Comparison of ENCODE assay signal across 8 cellular contexts in the genomic region with DNA sequence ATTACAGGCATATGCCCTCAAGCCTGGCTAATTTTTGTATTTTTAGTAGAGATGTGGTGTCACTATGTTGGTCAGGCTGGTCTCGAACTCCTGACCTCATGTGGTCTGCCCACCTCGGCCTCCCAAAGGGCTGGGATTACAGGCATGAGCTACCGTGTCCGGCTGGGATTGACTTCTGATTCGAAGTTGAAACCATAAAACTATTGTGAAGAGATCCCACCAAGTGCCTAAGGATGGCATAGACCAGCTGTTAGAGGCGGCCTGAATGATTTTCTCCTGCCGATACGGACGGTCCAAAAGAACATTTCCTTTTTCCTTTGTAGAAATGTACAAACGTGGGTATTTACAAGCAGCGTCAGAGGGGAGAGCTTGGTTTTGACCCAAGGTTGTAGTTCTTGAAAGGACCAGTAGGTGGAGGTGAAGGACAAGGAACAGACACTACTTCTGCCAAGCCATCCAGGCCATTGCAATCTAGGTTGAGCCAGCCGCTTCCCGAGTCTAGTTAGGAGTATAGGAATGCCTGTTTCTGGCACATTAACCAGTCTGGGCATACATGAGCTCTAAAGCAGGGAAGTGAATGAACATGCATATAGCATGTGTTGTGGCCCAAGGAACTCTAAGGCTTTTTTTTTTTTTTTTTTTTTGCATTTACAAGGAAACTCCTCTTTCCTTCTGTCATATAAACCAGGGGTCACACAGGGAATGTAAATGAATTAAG. TPM values are rescaled to one million over a fixed set of nuclear protein-coding genes. Genes with fewer than 3 reads are reported as not detected.
DNase-seq lines count a peak whose midpoint lies in the region; ATAC-seq and TF ChIP-seq lines count a peak whose summit lies in the region.

No MANE protein-coding gene starts in this region.

- H3K4me3 ChIP-seq in Karpas-422 (ENCODE audit: low read length) = no peak overlapping the region
- 0 out of 2 replicates have a peak overlapping the region, but pooled peaks have one; percentile 10 for H3K4me3 ChIP-seq in PC-3 (ENCODE audit: low read length)
- no peak overlapping the region for H3K4me3 ChIP-seq in esophagus squamous epithelium
- no peak overlapping the region for H3K4me3 ChIP-seq in neural cell (ENCODE audit: low read length)
- H3K4me3 ChIP-seq in thyroid gland (replicated peaks in 1 of 3) = no peak overlapping the region

- H3K79me2 ChIP-seq in Karpas-422 (ENCODE audit: low read length) (no peaks in the 10 kb centered on the region), PC-3 (ENCODE audit: low read length) (no peaks in the 10 kb centered on the region), neural cell (replicated peaks; ENCODE audit: insufficient read depth, low read length) (no peaks in the 10 kb centered on the region)

- no peak overlapping the region for H3K4me2 ChIP-seq in Karpas-422 (ENCODE audit: low read depth, low read length, poor library complexity, severe bottlenecking)
- peak overlapping the region; percentile 54 for H3K4me2 ChIP-seq in PC-3 (ENCODE audit: low read length)
- no peak overlapping the region for H3K4me2 ChIP-seq in neural cell (ENCODE audit: low read length)

- H3K9ac ChIP-seq in Karpas-422 (ENCODE audit: low read length) = no peak overlapping the region
- H3K9ac ChIP-seq in PC-3 (ENCODE audit: low read length) = peak overlapping the region; percentile 11; the same call in 1 of the 2 replicates
- no peak overlapping the region for H3K9ac ChIP-seq in neural cell (ENCODE audit: low read length)

- H3K4me1 ChIP-seq in Karpas-422 (ENCODE audit: low read length) (peaks cover 14% of the 10 kb centered on the region), PC-3 (ENCODE audit: insufficient read depth, low read length) (peaks cover 18% of the 10 kb centered on the region), esophagus squamous epithelium (peaks cover 3 to 17% (median 4%) of the 10 kb centered on the region in 3 donors), thyroid gland (peaks cover 0 to 5% of the 10 kb centered on the region in 2 donors)

- DNase-seq in GM10266 (ENCODE audit: extremely low spot score) (peak; percentile 73), Karpas-422 (peak; percentile 91), PC-3 (peak; percentile 99), activated T-cell treated with anti-CD3 and anti-CD28 coated beads for 4 hours (peak; percentile 60), esophagus squamous epithelium (lab: John Stamatoyannopoulos, UW) (peak; percentile 14), thyroid gland (peak; percentile 61 to 65)

- TF ChIP-seq POLR2A in esophagus squamous epithelium (IDR thresholded peaks at IDR 0.05) = no peak
- TF ChIP-seq POLR2A in thyroid gland (IDR thresholded peaks at IDR 0.05) = no peak

- H2AFZ ChIP-seq in Karpas-422 (ENCODE audit: low read length) (no peak overlapping the region), PC-3 (ENCODE audit: low read length) (peak overlapping the region; percentile 80), neural cell (ENCODE audit: low read depth, low read length) (no peak overlapping the region)

- no peak overlapping the region for H3K27ac ChIP-seq in Karpas-422 (ENCODE audit: low read length)
- H3K27ac ChIP-seq in PC-3 (ENCODE audit: low read length) = no peak overlapping the region
- no peak overlapping the region for H3K27ac ChIP-seq in esophagus squamous epithelium
- H3K27ac ChIP-seq in neural cell (ENCODE audit: low read length) = no peak overlapping the region
- H3K27ac ChIP-seq in thyroid gland = no peak overlapping the region

- peak; percentile 99 for TF ChIP-seq RAD21 in neural cell (conservative IDR thresholded peaks at IDR 0.05)

- H3K27me3 ChIP-seq in Karpas-422 (ENCODE audit: low read length) (no peaks in the 10 kb centered on the region), PC-3 (ENCODE audit: low read length) (no peaks in the 10 kb centered on the region), esophagus squamous epithelium (peaks cover 0 to 36% (median 0%) of the 10 kb centered on the region in 4 donors), neural cell (ENCODE audit: insufficient read depth, low read depth, low read length) (no peaks in the 10 kb centered on the region), thyroid gland (no peaks in the 10 kb centered on the region)

- CTCF ChIA-PET in PC-3 (lab: Charles Lee) = interaction anchor here (0.5 to 2.6 kb wide), 32 partner anchors 25 to 1127 kb away, joined by 3 to 26 read pairs (median 4); a partner anchor contains a TSS

- ATAC-seq in PC-3 (peak; percentile 97), HG02759 (IDR thresholded peaks at IDR 0.05; ENCODE audit: unreplicated experiment) (no peak)

- POLR2A ChIA-PET in PC-3 (lab: Charles Lee; ENCODE audit: unreplicated experiment) = no interaction called here

- H3K9me3 ChIP-seq in Karpas-422 (ENCODE audit: low read length) = no peaks in the 10 kb centered on the region
- no peaks in the 10 kb centered on the region for H3K9me3 ChIP-seq in PC-3 (ENCODE audit: low read length)
- no peaks in the 10 kb centered on the region for H3K9me3 ChIP-seq in esophagus squamous epithelium
- H3K9me3 ChIP-seq in neural cell (ENCODE audit: low read length) = no peaks in the 10 kb centered on the region
- H3K9me3 ChIP-seq in thyroid gland = no peaks in the 10 kb centered on the region

- no peaks in the 10 kb centered on the region for H3K9me2 ChIP-seq in Karpas-422 (replicated peaks; ENCODE audit: insufficient read depth, low read length)
- H3K9me2 ChIP-seq in PC-3 (replicated peaks; ENCODE audit: low read length) = no peaks in the 10 kb centered on the region
- H3K9me2 ChIP-seq in neural cell (ENCODE audit: insufficient read depth, low read length) = no peaks in the 10 kb centered on the region

- BruUV-seq in PC-3 (replicated peaks; lab: Mats Ljungman, UMichigan) = no TSS peak

- H3F3A ChIP-seq in PC-3 (ENCODE audit: low read length, unreplicated experiment) (no peaks in the 10 kb centered on the region), neural cell (ENCODE audit: insufficient read depth, low read length, poor library complexity, severe bottlenecking) (no peaks in the 10 kb centered on the region)

- H4K20me1 ChIP-seq in Karpas-422 (ENCODE audit: insufficient read depth, low read depth, low read length) (no peaks in the 10 kb centered on the region), PC-3 (ENCODE audit: low read length) (no peaks in the 10 kb centered on the region), neural cell (ENCODE audit: insufficient read depth) (no peaks in the 10 kb centered on the region)

- intact Hi-C loops in PC-3 (cut with micrococcal nuclease) (loop anchor here (1.0 to 10.0 kb wide), 6 partner anchors 319 to 997 kb away; no protein-coding TSS in a partner anchor), esophagus squamous epithelium (cut with DNase I) (no loop called here), thyroid gland (cut with DNase I) (loop anchor here (2.0 kb wide), 1 partner anchor 319 kb away; no protein-coding TSS in a partner anchor)

- 2 to 9% methylated on average over 8 to 13 of the region's 13 CpGs for WGBS in esophagus squamous epithelium, 2 donors
- WGBS in thyroid gland, 2 donors = 19 to 23% methylated on average over 13 of the region's 13 CpGs

- H3K36me3 ChIP-seq in Karpas-422 (ENCODE audit: insufficient read depth, low read length) (no peaks in the 10 kb centered on the region), PC-3 (ENCODE audit: low read depth, low read length) (no peaks in the 10 kb centered on the region), esophagus squamous epithelium (no peaks in the 10 kb centered on the region), neural cell (ENCODE audit: insufficient read depth, low read length) (no peaks in the 10 kb centered on the region), thyroid gland (no peaks in the 10 kb centered on the region)

- TF ChIP-seq EP300 in neural cell (conservative IDR thresholded peaks at IDR 0.05; ENCODE audit: poor library complexity, severe bottlenecking) = no peak

- TF ChIP-seq CTCF in GM10266 (IDR thresholded peaks at IDR 0.05; ENCODE audit: control insufficient read depth, insufficient read depth, low read depth, missing control alignments) = peak; percentile 91
- TF ChIP-seq CTCF in PC-3 (conservative IDR thresholded peaks at IDR 0.05; ENCODE audit: low read depth, low read length) = peak; percentile 98
- TF ChIP-seq CTCF in esophagus squamous epithelium (IDR thresholded peaks at IDR 0.05) = peak; percentile 66 to 94 (median 91)
- peak; percentile 96 for TF ChIP-seq CTCF in neural cell (IDR thresholded peaks at IDR 0.05; ENCODE audit: poor library complexity, severe bottlenecking)
- peak; percentile 72 to 92 (median 84) for TF ChIP-seq CTCF in thyroid gland (IDR thresholded peaks at IDR 0.05)

TF ChIP-seq in neural cell, 6 proteins besides CTCF, POLR2A, EP300 and RAD21:
- TF ChIP-seq SMC3 (conservative IDR thresholded peaks at IDR 0.05; ENCODE audit: poor library complexity) (peak; percentile 99), TAF1 (IDR thresholded peaks at IDR 0.05; ENCODE audit: low read depth) (no peak), POLR2AphosphoS5 (IDR thresholded peaks at IDR 0.05) (no peak)
TF ChIP-seq in neural cell: peak in this region for 1.

RNA-seq across cellular contexts. Expression of a gene that starts 29.0 kb away (rescaled TPM):
- 4.8 and 5.5 TPM in 2 replicates for total RNA-seq in Karpas-422 (2014; rRNA removed; shearing (Covaris generic); ENCODE audit: low replicate concordance)
- total RNA-seq in PC-3 (2014; rRNA removed) (11.3 and 13.4 TPM in 2 replicates), esophagus squamous epithelium (1 to 10 TPM; 4.1 to 6.7 (median 5.4) TPM), thyroid gland (1 to 10 TPM; 6.7 to 7.8 (median 7.6) TPM)
- 5.5 and 5.6 TPM in 2 replicates for polyA plus RNA-seq in neural cell
- polyA minus RNA-seq in neural cell = 12.4 and 14.1 TPM in 2 replicates

RNA-seq across cellular contexts. Expression of a gene that starts 29.3 kb away (rescaled TPM):
- total RNA-seq in Karpas-422 (2014; rRNA removed; shearing (Covaris generic); ENCODE audit: low replicate concordance) = 37.5 and 67.2 TPM in 2 replicates
- total RNA-seq in PC-3 (2014; rRNA removed) (70.7 and 87.0 TPM in 2 replicates), esophagus squamous epithelium (10 to 100 TPM; 28.7 to 62.0 (median 57.0) TPM), thyroid gland (10 to 100 TPM; 48.8 to 83.1 (median 60.2) TPM)
- polyA plus RNA-seq in neural cell = 95.5 and 137 TPM in 2 replicates
- polyA minus RNA-seq in neural cell = 52.6 and 57.3 TPM in 2 replicates

RNA-seq across cellular contexts. Expression of a gene that starts 35.3 kb away (rescaled TPM):
- total RNA-seq in Karpas-422 (2014; rRNA removed; shearing (Covaris generic); ENCODE audit: low replicate concordance) = not detected in 2 replicates
- total RNA-seq in PC-3 (2014; rRNA removed) (61.5 and 74.1 TPM in 2 replicates), esophagus squamous epithelium (10 to 100 TPM in 1 of 4 donors, 1 to 10 TPM in 3; 2.2 to 10.4 (median 6.1) TPM), thyroid gland (under 1 TPM in 1 of 4 donors, not detected in 3; 0.13 TPM)
- polyA plus RNA-seq in neural cell = 1.7 and 2.1 TPM in 2 replicates
- polyA minus RNA-seq in neural cell = 2.2 and 2.4 TPM in 2 replicates

RNA-seq across cellular contexts. Expression of a gene that starts 56.4 kb away (rescaled TPM):
- total RNA-seq in Karpas-422 (2014; rRNA removed; shearing (Covaris generic); ENCODE audit: low replicate concordance) = 40.1 and 55.5 TPM in 2 replicates
- 27.5 and 45.0 TPM in 2 replicates for total RNA-seq in PC-3 (2014; rRNA removed)
- total RNA-seq in esophagus squamous epithelium = 10 to 100 TPM; 29.2 to 47.5 (median 32.8) TPM
- polyA plus RNA-seq in neural cell = 78.5 and 81.4 TPM in 2 replicates
- polyA minus RNA-seq in neural cell = 118 and 167 TPM in 2 replicates
- total RNA-seq in thyroid gland = 10 to 100 TPM; 55.5 to 68.9 (median 63.5) TPM

Comparison
In these comparisons a context has a peak if more than half of its experiments do, and no peak if none do; other contexts are left out.
1. DNase-seq: peak in every context shown above with its lines; median percentile 99 in PC-3; 91 in Karpas-422; 73 in GM10266; 63 in thyroid gland; 60 in activated T-cell treated with anti-CD3 and anti-CD28 coated beads for 4 hours; 14 in esophagus squamous epithelium.